ENCODE assay signal across 8 cellular contexts in the genomic region with DNA sequence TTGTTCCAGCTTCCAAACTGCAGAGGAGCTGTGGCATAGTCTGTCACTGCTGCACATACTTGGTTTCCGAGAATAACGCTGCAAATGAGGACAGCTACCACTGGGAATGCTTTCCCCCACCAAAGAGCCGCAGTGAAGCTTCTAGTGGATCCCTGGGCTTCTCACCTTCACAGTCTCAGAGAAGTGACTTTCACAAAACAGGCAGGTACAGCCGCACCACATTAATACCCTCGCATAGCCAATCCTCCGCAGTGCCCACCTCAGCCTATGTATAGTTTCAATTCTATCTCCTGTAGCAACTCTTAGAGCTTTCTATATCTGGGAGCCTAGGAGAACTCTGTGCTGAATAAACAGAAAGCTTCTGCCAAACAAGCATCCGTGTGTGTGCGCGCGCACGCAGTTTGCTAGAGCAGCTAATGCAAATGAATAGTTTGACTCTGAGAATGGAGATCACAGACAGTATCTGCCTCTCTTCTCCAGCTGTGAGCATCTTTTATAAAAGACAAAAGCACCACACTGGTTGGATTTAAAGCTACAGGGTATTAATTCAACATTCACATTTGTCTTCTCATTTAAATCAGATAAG.
A peak's percentile ranks its signal among the peaks of the same experiment; 100 is the strongest.
DNase-seq lines count a peak whose midpoint lies in the region; ATAC-seq and TF ChIP-seq lines count a peak whose summit lies in the region.

No MANE protein-coding gene starts in this region.

- H3K27ac Mint-ChIP-seq in brain: peak overlapping the region; percentile 87 to 99 (median 97)
- H3K27ac Mint-ChIP-seq in stimulated activated naive B cell treated with anti-CD40 and anti-IgM and Interleukin-4, amounts not matched to agents 10 μg/mL and 1 μg/mL and 100 μg/mL, for 72 hours: no peak overlapping the region

- TF ChIP-seq CTCF in brain (conservative IDR thresholded peaks at IDR 0.05) (no peak), gastrocnemius medialis (IDR thresholded peaks at IDR 0.05 in 4 of 5, conservative IDR thresholded peaks at IDR 0.05 in 1 of 5) (peak in 1 of 5 experiments; percentile 12)

- peak overlapping the region; percentile 17; the same call in 1 of the 2 replicates for H3K4me3 ChIP-seq in iPS-18c (ENCODE audit: insufficient read depth, low read depth, low read length)
- H3K4me3 ChIP-seq in gastrocnemius medialis: peak overlapping the region; percentile 38 to 50 (median 42)

- no peaks in the 10 kb centered on the region for H3K9me3 ChIP-seq in iPS-18c (ENCODE audit: control insufficient read depth, insufficient read depth, low read length)
- H3K9me3 ChIP-seq in gastrocnemius medialis: no peaks in the 10 kb centered on the region

- peak overlapping the region; percentile 82 to 94 (median 90) for H3K4me3 Mint-ChIP-seq in brain
- no peak overlapping the region for H3K4me3 Mint-ChIP-seq in stimulated activated naive B cell treated with anti-CD40 and anti-IgM and Interleukin-4, amounts not matched to agents 10 μg/mL and 1 μg/mL and 100 μg/mL, for 72 hours

- ATAC-seq in gastrocnemius medialis (peak; percentile 64 to 74), GM21528 (IDR thresholded peaks at IDR 0.05; ENCODE audit: low FRiP score, unreplicated experiment) (no peak), GM19463 (IDR thresholded peaks at IDR 0.05; ENCODE audit: unreplicated experiment) (no peak)
- no peak for ATAC-seq in stimulated activated naive B cell treated with anti-CD40 and anti-IgM and Interleukin-4, amounts not matched to agents 10 μg/mL and 1 μg/mL and 100 μg/mL, for 72 hours (replicated peaks)

- peaks cover 63 to 73% of the 10 kb centered on the region in 2 donors for H3K4me1 ChIP-seq in gastrocnemius medialis

- H3K4me1 Mint-ChIP-seq in brain: peaks cover 77% of the 10 kb centered on the region
- peaks cover 4 to 11% of the 10 kb centered on the region in 2 donors for H3K4me1 Mint-ChIP-seq in stimulated activated naive B cell treated with anti-CD40 and anti-IgM and Interleukin-4, amounts not matched to agents 10 μg/mL and 1 μg/mL and 100 μg/mL, for 72 hours

- no peak for TF ChIP-seq POLR2A in gastrocnemius medialis (IDR thresholded peaks at IDR 0.05)

- H3K27ac ChIP-seq in gastrocnemius medialis: peak overlapping the region; percentile 75 to 88 (median 86)

- in situ Hi-C loops in gastrocnemius medialis (cut with MboI; ENCODE audit: low sequenced_read_pairs in 4 of 4): no loop called here

- H3K9me3 Mint-ChIP-seq in brain: no peaks in the 10 kb centered on the region
- H3K9me3 Mint-ChIP-seq in stimulated activated naive B cell treated with anti-CD40 and anti-IgM and Interleukin-4, amounts not matched to agents 10 μg/mL and 1 μg/mL and 100 μg/mL, for 72 hours: no peaks in the 10 kb centered on the region

- peaks cover 2% of the 10 kb centered on the region for H3K27me3 Mint-ChIP-seq in brain
- no peaks in the 10 kb centered on the region for H3K27me3 Mint-ChIP-seq in stimulated activated naive B cell treated with anti-CD40 and anti-IgM and Interleukin-4, amounts not matched to agents 10 μg/mL and 1 μg/mL and 100 μg/mL, for 72 hours

- intact Hi-C loops in gastrocnemius medialis (cut with DNase I; ENCODE audit: low total_unique reads): loop anchor here (2.0 to 5.0 kb wide), 2 partner anchors 34 to 62 kb away; no protein-coding TSS in a partner anchor

- peaks cover 15% of the 10 kb centered on the region for H3K36me3 Mint-ChIP-seq in brain
- peaks cover 0 to 3% of the 10 kb centered on the region in 2 donors for H3K36me3 Mint-ChIP-seq in stimulated activated naive B cell treated with anti-CD40 and anti-IgM and Interleukin-4, amounts not matched to agents 10 μg/mL and 1 μg/mL and 100 μg/mL, for 72 hours

- H3K27me3 ChIP-seq in gastrocnemius medialis: no peaks in the 10 kb centered on the region

- DNase-seq in NCI-H1048 (lab: John Stamatoyannopoulos, UW): peak; percentile 10
- DNase-seq in gastrocnemius medialis: peak; percentile 51 to 65
- DNase-seq in stimulated activated naive B cell treated with anti-CD40 and anti-IgM and Interleukin-4, amounts not matched to agents 10 μg/mL and 1 μg/mL and 100 μg/mL, for 72 hours: no peak
- DNase-seq in T-helper 2 cell: no peak

- H3K36me3 ChIP-seq in gastrocnemius medialis: no peaks in the 10 kb centered on the region

Comparison
In these comparisons a context has a peak if more than half of its experiments do, and no peak if none do; other contexts are left out.
1. DNase-seq: peak in NCI-H1048 (single experiment) and gastrocnemius medialis (2 of 2); none in stimulated activated naive B cell treated with anti-CD40 and anti-IgM and Interleukin-4, amounts not matched to agents 10 μg/mL and 1 μg/mL and 100 μg/mL, for 72 hours (single experiment) and T-helper 2 cell (0 of 5).
2. H3K4me3 Mint-ChIP-seq: peak in brain (5 of 5); none in stimulated activated naive B cell treated with anti-CD40 and anti-IgM and Interleukin-4, amounts not matched to agents 10 μg/mL and 1 μg/mL and 100 μg/mL, for 72 hours (0 of 2).
3. ATAC-seq: peak in gastrocnemius medialis (2 of 2); none in stimulated activated naive B cell treated with anti-CD40 and anti-IgM and Interleukin-4, amounts not matched to agents 10 μg/mL and 1 μg/mL and 100 μg/mL, for 72 hours (0 of 2), GM21528 (single experiment) and GM19463 (single experiment).